27 cellular contexts compared by ENCODE assay signal in the genomic region with DNA sequence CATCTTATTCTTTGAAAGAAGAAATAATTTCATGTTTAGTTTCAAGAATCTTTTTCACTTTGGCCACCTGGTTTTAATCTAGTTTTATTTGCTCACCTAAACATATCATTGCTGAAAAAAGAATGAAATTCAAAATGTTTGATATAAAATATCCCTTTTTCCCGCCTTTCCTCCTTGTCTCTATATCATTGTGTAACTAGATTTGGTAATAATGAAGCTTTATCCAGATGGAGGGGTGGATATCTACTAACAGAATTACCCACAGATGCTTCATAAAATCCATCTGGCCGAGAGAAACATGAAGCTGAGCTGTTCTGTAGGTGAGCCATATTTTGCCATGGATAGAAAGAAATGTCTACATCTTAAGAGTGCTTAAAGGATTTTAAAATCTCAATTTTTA.
"Had no signal": no experiment of that assay in that cellular context is flagged by ENCODE, and none has a peak within 500 bp of the region (broad histone marks: within the 10 kb centered on the region; RNA-seq: fewer than 3 reads in every experiment).

No MANE protein-coding gene starts in this region.

- H3K27ac Mint-ChIP-seq: dendritic cell treated with granulocyte-macrophage colony-stimulating factor and Interleukin-4, amounts not matched to agents 40 ng/mL and 50 ng/mL, for 4 days; endodermal cell; memory B cell; naive thymus-derived CD4-positive, alpha-beta T cell; stimulated activated memory B cell treated with anti-CD40 and anti-IgM and Interleukin-4, amounts not matched to agents 10 μg/mL and 1 μg/mL and 100 μg/mL, for 72 hours; stimulated activated naive CD8-positive, alpha-beta T cell treated with anti-CD3 and anti-CD28 coated beads, Interleukin-15, Interleukin-2, amounts not matched to agents 100 ng/mL and 50 ng/mL, for 24 hours had no signal

- H2AFZ ChIP-seq: hepatocyte had no signal

- DNase-seq: colonic mucosa; effector CD8-positive, alpha-beta T cell; endodermal cell; foreskin fibroblast; heart left ventricle; kidney; naive thymus-derived CD4-positive, alpha-beta T cell; nucleus accumbens; spleen; stimulated activated CD4-positive, alpha-beta T cell treated with anti-CD3 and anti-CD28 coated beads, Interleukin-4, amount 100 ng/mL, for 4 hours; transverse colon had no signal

- ATAC-seq: esophagus mucosa; gastroesophageal sphincter; left lobe of liver; naive thymus-derived CD4-positive, alpha-beta T cell; stimulated activated memory B cell treated with anti-CD40 and anti-IgM and Interleukin-4, amounts not matched to agents 10 μg/mL and 1 μg/mL and 100 μg/mL, for 72 hours had no signal

- H3K4me1 Mint-ChIP-seq: endodermal cell; memory B cell; naive thymus-derived CD4-positive, alpha-beta T cell; stimulated activated memory B cell treated with anti-CD40 and anti-IgM and Interleukin-4, amounts not matched to agents 10 μg/mL and 1 μg/mL and 100 μg/mL, for 72 hours had no signal

- H3K36me3 ChIP-seq: colonic mucosa, gastroesophageal sphincter, heart left ventricle, prostate gland, right atrium auricular region, spleen, thoracic aorta, transverse colon, vagina had no signal

- H3K36me3 Mint-ChIP-seq: naive thymus-derived CD4-positive, alpha-beta T cell; stimulated activated memory B cell treated with anti-CD40 and anti-IgM and Interleukin-4, amounts not matched to agents 10 μg/mL and 1 μg/mL and 100 μg/mL, for 72 hours had no signal

- H3K27me3 ChIP-seq: colonic mucosa, gastroesophageal sphincter, heart left ventricle, hepatocyte, right atrium auricular region, transverse colon, vagina had no signal

- H3K4me1 ChIP-seq: colonic mucosa, prostate gland, spleen, vagina had no signal

- H3K4me3 Mint-ChIP-seq: dendritic cell treated with granulocyte-macrophage colony-stimulating factor and Interleukin-4, amounts not matched to agents 40 ng/mL and 50 ng/mL, for 4 days; endodermal cell; memory B cell; naive thymus-derived CD4-positive, alpha-beta T cell; nephron; stimulated activated memory B cell treated with anti-CD40 and anti-IgM and Interleukin-4, amounts not matched to agents 10 μg/mL and 1 μg/mL and 100 μg/mL, for 72 hours; stimulated activated naive CD8-positive, alpha-beta T cell treated with anti-CD3 and anti-CD28 coated beads, Interleukin-15, Interleukin-2, amounts not matched to agents 100 ng/mL and 50 ng/mL, for 24 hours had no signal

- H3K4me3 ChIP-seq: colonic mucosa, gastroesophageal sphincter, heart left ventricle, hepatocyte, lung, prostate gland, right atrium auricular region, skin epidermis, spleen, thoracic aorta, transverse colon, vagina had no signal

- H3K27ac ChIP-seq: colonic mucosa, epithelial cell of prostate, hepatocyte, prostate gland, skin epidermis, spleen had no signal

- H3K9me3 ChIP-seq: colonic mucosa, gastroesophageal sphincter, heart left ventricle, prostate gland, right atrium auricular region, thoracic aorta, transverse colon, vagina had no signal

- H3K79me2 ChIP-seq: hepatocyte had no signal

- H3K27me3 Mint-ChIP-seq: dendritic cell treated with granulocyte-macrophage colony-stimulating factor and Interleukin-4, amounts not matched to agents 40 ng/mL and 50 ng/mL, for 4 days had no signal

- H3K9me3 Mint-ChIP-seq: dendritic cell treated with granulocyte-macrophage colony-stimulating factor and Interleukin-4, amounts not matched to agents 40 ng/mL and 50 ng/mL, for 4 days; nephron; stimulated activated memory B cell treated with anti-CD40 and anti-IgM and Interleukin-4, amounts not matched to agents 10 μg/mL and 1 μg/mL and 100 μg/mL, for 72 hours; stimulated activated naive CD8-positive, alpha-beta T cell treated with anti-CD3 and anti-CD28 coated beads, Interleukin-15, Interleukin-2, amounts not matched to agents 100 ng/mL and 50 ng/mL, for 24 hours had no signal

- H3K4me2 ChIP-seq: hepatocyte had no signal
